In genomic region chr13:110819203-110820014, GRCh38 we compare ENCODE assay signal across 1 cellular context.
TF ChIP-seq lines count a peak whose summit lies in the region.

No MANE protein-coding gene starts in this region.

TF ChIP-seq in K562, 482 proteins besides CTCF, POLR2A, EP300 and RAD21 (continued from another document):
- no peak for TF ChIP-seq NEUROD1 (IDR thresholded peaks at IDR 0.05; ENCODE audit: borderline replicate concordance, low read depth, low read length, partially characterized antibody)
- TF ChIP-seq DLX4 (CRISPR knock-in tag; IDR thresholded peaks at IDR 0.05), result no peak
- no peak for TF ChIP-seq SMAD2 (IDR thresholded peaks at IDR 0.05; ENCODE audit: low read depth, low read length)
- no peak for TF ChIP-seq ZNF134 (CRISPR knock-in tag; conservative IDR thresholded peaks at IDR 0.05)
- TF ChIP-seq BDP1 (IDR thresholded peaks at IDR 0.05; ENCODE audit: insufficient read depth, insufficient read length), result no peak
- peak; percentile 71 for TF ChIP-seq CREM (IDR thresholded peaks at IDR 0.05; ENCODE audit: low read depth)
- TF ChIP-seq POLR2H (tag; IDR thresholded peaks at IDR 0.05; ENCODE audit: low read depth), result no peak
- TF ChIP-seq U2AF1 (optimal IDR thresholded peaks at IDR 0.05; ENCODE audit: low read depth, low read length), result no peak
- TF ChIP-seq TEAD1 (CRISPR knock-in tag; IDR thresholded peaks at IDR 0.05), result peak in 1 of 2 experiments; percentile 57; a peak in 1 of 4 replicates
- TF ChIP-seq SMAD1 (IDR thresholded peaks at IDR 0.05; ENCODE audit: low read depth, low read length, partially characterized antibody), result no peak
- TF ChIP-seq RB1 (IDR thresholded peaks at IDR 0.05; ENCODE audit: low read depth), result peak; percentile 46; the same call in 1 of the 2 replicates
- TF ChIP-seq PBX2 (CRISPR knock-in tag; IDR thresholded peaks at IDR 0.05; ENCODE audit: low read depth), result no peak
- TF ChIP-seq PBX2 (tag; conservative IDR thresholded peaks at IDR 0.05; ENCODE audit: low read depth), result no peak
- no peak for TF ChIP-seq TAF15 (IDR thresholded peaks at IDR 0.05; ENCODE audit: low read depth, low read length)
- no peak for TF ChIP-seq ZBTB17 (CRISPR knock-in tag; IDR thresholded peaks at IDR 0.05)
- TF ChIP-seq POLR3A (IDR thresholded peaks at IDR 0.05; ENCODE audit: borderline replicate concordance, extremely low read depth, insufficient read depth, insufficient read length), result no peak
- TF ChIP-seq POU5F1 (IDR thresholded peaks at IDR 0.05; ENCODE audit: borderline replicate concordance, low read depth, low read length, partially characterized antibody), result no peak
- no peak for TF ChIP-seq THRA (IDR thresholded peaks at IDR 0.05)
- no peak for TF ChIP-seq ATF6 (CRISPR knock-in tag; IDR thresholded peaks at IDR 0.05)
- TF ChIP-seq TCF15 (CRISPR knock-in tag; IDR thresholded peaks at IDR 0.05), result no peak
- TF ChIP-seq FUS (optimal IDR thresholded peaks at IDR 0.05; ENCODE audit: low read depth, low read length), result no peak
- peak; percentile 34; the same call in 1 of the 2 replicates for TF ChIP-seq CTBP1 (IDR thresholded peaks at IDR 0.05; ENCODE audit: borderline replicate concordance)
- peak; percentile 89 for TF ChIP-seq SMC3 (conservative IDR thresholded peaks at IDR 0.05; ENCODE audit: insufficient read depth, low read depth, low read length)
